21 cellular contexts compared by ENCODE assay signal in the genomic region with DNA sequence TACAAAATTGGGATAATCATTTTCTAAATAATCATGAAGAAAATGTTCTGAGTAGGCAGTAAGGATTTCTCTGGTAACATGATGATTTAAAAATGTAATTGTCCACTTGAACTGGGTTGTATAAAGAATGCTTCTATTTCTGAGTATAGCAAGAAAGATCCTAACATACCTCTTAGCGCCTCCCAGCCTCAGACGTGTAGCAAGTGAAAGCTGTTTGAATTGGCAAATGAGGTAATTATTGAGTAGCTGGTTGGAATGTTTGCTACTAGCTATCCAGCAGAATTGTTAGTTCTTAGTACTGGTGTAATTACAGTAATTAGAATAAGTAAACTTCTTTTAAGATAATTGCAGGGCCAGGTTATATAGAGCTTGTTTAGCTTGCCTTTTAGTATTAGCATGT. TPM values are rescaled to one million over a fixed set of nuclear protein-coding genes. Genes with fewer than 3 reads are reported as not detected.
DNase-seq lines count a peak whose midpoint lies in the region; ATAC-seq, FAIRE-seq and TF ChIP-seq lines count a peak whose summit lies in the region.
"Had no signal": no experiment of that assay in that cellular context is flagged by ENCODE, and none has a peak within 500 bp of the region (broad histone marks: within the 10 kb centered on the region; RNA-seq: fewer than 3 reads in every experiment).

No MANE protein-coding gene starts in this region.

- no peak for TF ChIP-seq POLR2A in H54 (IDR thresholded peaks at IDR 0.05; ENCODE audit: low read depth, low read length)

- H3K27ac ChIP-seq in astrocyte (ENCODE audit: low read depth, low read length) (no peak overlapping the region), pancreas (no peak overlapping the region), left ventricle myocardium inferior (replicated peaks) (no peak overlapping the region)
- H3K27ac ChIP-seq: HL-60, spleen, tibial artery had no signal

- no peaks in the 10 kb centered on the region for H3K27me3 Mint-ChIP-seq in astrocyte (ENCODE audit: low read depth, unreplicated experiment)
- H3K27me3 Mint-ChIP-seq: activated CD4-positive, alpha-beta T cell treated with anti-CD3 and anti-CD28 coated beads, Interleukin-2, amount 10 ng/mL, durations not matched to agents 24 days and 14 days; activated naive CD8-positive, alpha-beta T cell; CD8-positive, alpha-beta memory T cell; stimulated activated naive CD8-positive, alpha-beta T cell treated with anti-CD3 and anti-CD28 coated beads, Interleukin-15, Interleukin-2, amounts not matched to agents 100 ng/mL and 50 ng/mL, for 24 hours had no signal

- H3K4me3 ChIP-seq in astrocyte (ENCODE audit: insufficient read depth, low read depth, low read length), result no peak overlapping the region
- no peak overlapping the region for H3K4me3 ChIP-seq in pancreas
- H3K4me3 ChIP-seq in left ventricle myocardium inferior, result no peak overlapping the region
- H3K4me3 ChIP-seq: spleen, tibial artery had no signal

- H3K36me3 Mint-ChIP-seq in astrocyte (ENCODE audit: low read depth, unreplicated experiment), result no peaks in the 10 kb centered on the region

- H2AFZ ChIP-seq in astrocyte (ENCODE audit: low read depth, low read length), result no peak overlapping the region

- H3K27ac Mint-ChIP-seq in astrocyte (ENCODE audit: unreplicated experiment), result no peak overlapping the region
- H3K27ac Mint-ChIP-seq: activated CD4-positive, alpha-beta T cell treated with anti-CD3 and anti-CD28 coated beads, Interleukin-2, amount 10 ng/mL, durations not matched to agents 24 days and 14 days; activated naive CD8-positive, alpha-beta T cell; stimulated activated naive CD8-positive, alpha-beta T cell treated with anti-CD3 and anti-CD28 coated beads, Interleukin-15, Interleukin-2, amounts not matched to agents 100 ng/mL and 50 ng/mL, for 24 hours; T-helper 1 cell treated with Interleukin-12 subunit alpha and Interleukin-12 subunit beta and Interleukin-4 antibody, amounts not matched to agents 30 μg/mL and 1 μg/mL, for 36 hours had no signal

- H4K20me1 ChIP-seq in astrocyte (ENCODE audit: insufficient read depth, low read length), result peaks cover 67% of the 10 kb centered on the region

- H3K9ac ChIP-seq in astrocyte (ENCODE audit: low read length), result no peak overlapping the region

- no peaks in the 10 kb centered on the region for H3K4me1 ChIP-seq in astrocyte (ENCODE audit: insufficient read depth, low read length)
- H3K4me1 ChIP-seq in pancreas, result peaks cover 0 to 9% (median 0%) of the 10 kb centered on the region in 3 donors
- H3K4me1 ChIP-seq in left ventricle myocardium inferior, result peaks cover 70% of the 10 kb centered on the region

- H3K9me3 Mint-ChIP-seq in astrocyte (ENCODE audit: unreplicated experiment), result no peaks in the 10 kb centered on the region
- H3K9me3 Mint-ChIP-seq: activated CD4-positive, alpha-beta T cell treated with anti-CD3 and anti-CD28 coated beads, Interleukin-2, amount 10 ng/mL, durations not matched to agents 24 days and 14 days; CD8-positive, alpha-beta memory T cell; stimulated activated naive CD8-positive, alpha-beta T cell treated with anti-CD3 and anti-CD28 coated beads, Interleukin-15, Interleukin-2, amounts not matched to agents 100 ng/mL and 50 ng/mL, for 24 hours; T-helper 1 cell treated with Interleukin-12 subunit alpha and Interleukin-12 subunit beta and Interleukin-4 antibody, amounts not matched to agents 30 μg/mL and 1 μg/mL, for 36 hours had no signal

- DNase-seq in H54 (ENCODE audit: insufficient read length, low spot score), result no peak
- DNase-seq in NCI-H2081 (lab: John Stamatoyannopoulos, UW), result peak; percentile 5 to 84
- DNase-seq in astrocyte (ENCODE audit: low read depth), result peak; percentile 35
- no peak for DNase-seq in pancreas
- no peak for DNase-seq in left ventricle myocardium inferior
- no peak for DNase-seq in ureter (ENCODE audit: low spot score)
- DNase-seq: activated CD4-positive, alpha-beta T cell treated with anti-CD3 and anti-CD28 coated beads, Interleukin-2, amount 10 ng/mL, durations not matched to agents 24 days and 14 days; CD8-positive, alpha-beta memory T cell; HCEC 1CT; NCI-H187; NCI-H524 treated with DMSO at 0.1 percent for 48 hours; PC-3; spleen; stimulated activated CD4-positive, alpha-beta T cell treated with anti-CD3 and anti-CD28 coated beads, Interleukin-4, amount 100 ng/mL, for 24 hours; tibial artery had no signal

- H3K36me3 ChIP-seq in astrocyte (ENCODE audit: insufficient read depth, low read length) (no peaks in the 10 kb centered on the region), pancreas (no peaks in the 10 kb centered on the region), left ventricle myocardium inferior (peaks cover 6% of the 10 kb centered on the region)

- no peak overlapping the region for H3K4me3 Mint-ChIP-seq in astrocyte (ENCODE audit: unreplicated experiment)
- H3K4me3 Mint-ChIP-seq: activated CD4-positive, alpha-beta T cell treated with anti-CD3 and anti-CD28 coated beads, Interleukin-2, amount 10 ng/mL, durations not matched to agents 24 days and 14 days; activated naive CD8-positive, alpha-beta T cell; stimulated activated naive CD8-positive, alpha-beta T cell treated with anti-CD3 and anti-CD28 coated beads, Interleukin-15, Interleukin-2, amounts not matched to agents 100 ng/mL and 50 ng/mL, for 24 hours; T-helper 1 cell treated with Interleukin-12 subunit alpha and Interleukin-12 subunit beta and Interleukin-4 antibody, amounts not matched to agents 30 μg/mL and 1 μg/mL, for 36 hours had no signal

- no peak for ATAC-seq in pancreas
- no peak for ATAC-seq in HG03108 (IDR thresholded peaks at IDR 0.05; ENCODE audit: unreplicated experiment)
- ATAC-seq: PC-3 had no signal

- H3K9me3 ChIP-seq in astrocyte (ENCODE audit: insufficient read depth, low read depth, low read length) (no peaks in the 10 kb centered on the region), pancreas (no peaks in the 10 kb centered on the region), left ventricle myocardium inferior (replicated peaks) (no peaks in the 10 kb centered on the region)
- H3K9me3 ChIP-seq: spleen, tibial artery had no signal

- no peaks in the 10 kb centered on the region for H3K27me3 ChIP-seq in astrocyte (ENCODE audit: insufficient read depth, low read length)
- no peaks in the 10 kb centered on the region for H3K27me3 ChIP-seq in pancreas
- no peaks in the 10 kb centered on the region for H3K27me3 ChIP-seq in left ventricle myocardium inferior (ENCODE audit: low read depth)
- H3K27me3 ChIP-seq: spleen, tibial artery had no signal

- H3K4me1 Mint-ChIP-seq in astrocyte (ENCODE audit: low read depth, unreplicated experiment), result peaks cover 16% of the 10 kb centered on the region

- H3K4me2 ChIP-seq in astrocyte (ENCODE audit: low read length), result no peak overlapping the region

- intact Hi-C loops in pancreas (cut with DNase I), result no loop called here
- intact Hi-C loops in left ventricle myocardium inferior (cut with micrococcal nuclease), result no loop called here

- TF ChIP-seq CTCF in astrocyte (IDR thresholded peaks at IDR 0.05; ENCODE audit: insufficient read depth, low read depth, low read length), result no peak
- TF ChIP-seq CTCF in pancreas (IDR thresholded peaks at IDR 0.05), result no peak
- no peak for TF ChIP-seq CTCF in left ventricle myocardium inferior (IDR thresholded peaks at IDR 0.05; ENCODE audit: borderline replicate concordance)

- 61 to 67% methylated on average over 2 of the region's 2 CpGs for WGBS in pancreas, 2 donors

- FAIRE-seq in H54 (lab: Jason Lieb, UNC), result peak; percentile 43
- no peak for FAIRE-seq in astrocyte (lab: Jason Lieb, UNC)
- peak; percentile 53 for FAIRE-seq in pancreas (lab: Jason Lieb, UNC)
- FAIRE-seq: colon had no signal

- H3K79me2 ChIP-seq in astrocyte (ENCODE audit: insufficient read depth, low read length), result peaks cover 97% of the 10 kb centered on the region

RNA-seq across cellular contexts. Expression of a gene that starts 47.9 kb away (rescaled TPM):
- total RNA-seq in astrocyte (330 and 339 TPM in 2 replicates), pancreas (10 to 100 TPM; 27.6 to 75.9 (median 37.7) TPM), left ventricle myocardium inferior (187 TPM), ureter (189 TPM)
- polyA plus RNA-seq in pancreas, result 10 to 100 TPM; 35.7 to 73.5 TPM

Comparison
In these comparisons a context has a peak if more than half of its experiments do, and no peak if none do; other contexts are left out.
1. DNase-seq: peak in NCI-H2081 (2 of 2) and astrocyte (single experiment); none in H54 (single experiment), pancreas (0 of 6), left ventricle myocardium inferior (single experiment) and ureter (single experiment).